ENCODE assay signal across 1 cellular context in genomic region chr10:1242975-1243374, GRCh38.
TF ChIP-seq lines count a peak whose summit lies in the region.

No MANE protein-coding gene starts in this region.

TF ChIP-seq in H1, 55 proteins besides CTCF, POLR2A, EP300 and RAD21 (continued from another document):
- TF ChIP-seq E2F6 (IDR thresholded peaks at IDR 0.05) (no peak), SRF (IDR thresholded peaks at IDR 0.05; ENCODE audit: low read depth, low read length) (no peak), HDAC2 (IDR thresholded peaks at IDR 0.05; ENCODE audit: borderline replicate concordance in 1 of 2, low read depth in 2 of 2, low read length in 2 of 2) (no peak), TAF7 (optimal IDR thresholded peaks at IDR 0.05; ENCODE audit: borderline replicate concordance, low read depth, low read length) (no peak), USF2 (IDR thresholded peaks at IDR 0.05; ENCODE audit: low read length) (no peak), RNF2 (IDR thresholded peaks at IDR 0.05; ENCODE audit: borderline replicate concordance, low read depth, low read length, missing control alignments, poor library complexity, severe bottlenecking) (no peak), GTF2F1 (IDR thresholded peaks at IDR 0.05; ENCODE audit: borderline replicate concordance, low read depth, low read length) (no peak)
